1 cellular context compared by ENCODE assay signal in the genomic region with DNA sequence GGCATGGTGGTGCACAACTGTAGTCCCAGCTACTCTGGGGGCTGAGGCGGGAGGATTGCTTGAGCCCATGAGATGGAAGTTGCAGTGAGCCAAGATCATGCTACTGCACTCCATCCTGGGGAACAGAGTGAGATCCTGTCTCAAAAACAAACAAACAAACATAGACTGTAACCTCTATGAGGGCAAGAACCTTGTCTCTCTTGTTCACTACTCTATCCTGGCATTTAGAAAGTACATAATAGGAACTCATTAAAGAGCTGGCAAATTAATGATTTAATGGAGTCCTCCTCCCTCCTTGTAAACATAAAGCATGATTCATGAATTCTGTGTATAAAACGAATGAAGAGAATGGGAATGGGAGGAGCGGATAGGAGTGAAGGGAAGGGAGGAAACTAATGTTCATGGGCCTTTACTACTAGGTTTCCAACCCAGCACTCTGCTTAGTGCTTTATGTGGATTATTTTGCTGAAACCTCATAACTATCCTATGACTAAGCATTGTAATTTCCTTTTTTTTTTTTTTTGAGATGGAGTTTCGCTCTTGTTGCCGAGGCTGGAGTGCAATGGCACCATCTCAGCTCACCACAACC.
TF ChIP-seq lines count a peak whose summit lies in the region.

No MANE protein-coding gene starts in this region.

TF ChIP-seq in K562, 482 proteins besides CTCF, POLR2A, EP300 and RAD21:
- TF ChIP-seq ZNF644 (tag; IDR thresholded peaks at IDR 0.05; ENCODE audit: low read depth), result no peak
- TF ChIP-seq, protein P1, sequence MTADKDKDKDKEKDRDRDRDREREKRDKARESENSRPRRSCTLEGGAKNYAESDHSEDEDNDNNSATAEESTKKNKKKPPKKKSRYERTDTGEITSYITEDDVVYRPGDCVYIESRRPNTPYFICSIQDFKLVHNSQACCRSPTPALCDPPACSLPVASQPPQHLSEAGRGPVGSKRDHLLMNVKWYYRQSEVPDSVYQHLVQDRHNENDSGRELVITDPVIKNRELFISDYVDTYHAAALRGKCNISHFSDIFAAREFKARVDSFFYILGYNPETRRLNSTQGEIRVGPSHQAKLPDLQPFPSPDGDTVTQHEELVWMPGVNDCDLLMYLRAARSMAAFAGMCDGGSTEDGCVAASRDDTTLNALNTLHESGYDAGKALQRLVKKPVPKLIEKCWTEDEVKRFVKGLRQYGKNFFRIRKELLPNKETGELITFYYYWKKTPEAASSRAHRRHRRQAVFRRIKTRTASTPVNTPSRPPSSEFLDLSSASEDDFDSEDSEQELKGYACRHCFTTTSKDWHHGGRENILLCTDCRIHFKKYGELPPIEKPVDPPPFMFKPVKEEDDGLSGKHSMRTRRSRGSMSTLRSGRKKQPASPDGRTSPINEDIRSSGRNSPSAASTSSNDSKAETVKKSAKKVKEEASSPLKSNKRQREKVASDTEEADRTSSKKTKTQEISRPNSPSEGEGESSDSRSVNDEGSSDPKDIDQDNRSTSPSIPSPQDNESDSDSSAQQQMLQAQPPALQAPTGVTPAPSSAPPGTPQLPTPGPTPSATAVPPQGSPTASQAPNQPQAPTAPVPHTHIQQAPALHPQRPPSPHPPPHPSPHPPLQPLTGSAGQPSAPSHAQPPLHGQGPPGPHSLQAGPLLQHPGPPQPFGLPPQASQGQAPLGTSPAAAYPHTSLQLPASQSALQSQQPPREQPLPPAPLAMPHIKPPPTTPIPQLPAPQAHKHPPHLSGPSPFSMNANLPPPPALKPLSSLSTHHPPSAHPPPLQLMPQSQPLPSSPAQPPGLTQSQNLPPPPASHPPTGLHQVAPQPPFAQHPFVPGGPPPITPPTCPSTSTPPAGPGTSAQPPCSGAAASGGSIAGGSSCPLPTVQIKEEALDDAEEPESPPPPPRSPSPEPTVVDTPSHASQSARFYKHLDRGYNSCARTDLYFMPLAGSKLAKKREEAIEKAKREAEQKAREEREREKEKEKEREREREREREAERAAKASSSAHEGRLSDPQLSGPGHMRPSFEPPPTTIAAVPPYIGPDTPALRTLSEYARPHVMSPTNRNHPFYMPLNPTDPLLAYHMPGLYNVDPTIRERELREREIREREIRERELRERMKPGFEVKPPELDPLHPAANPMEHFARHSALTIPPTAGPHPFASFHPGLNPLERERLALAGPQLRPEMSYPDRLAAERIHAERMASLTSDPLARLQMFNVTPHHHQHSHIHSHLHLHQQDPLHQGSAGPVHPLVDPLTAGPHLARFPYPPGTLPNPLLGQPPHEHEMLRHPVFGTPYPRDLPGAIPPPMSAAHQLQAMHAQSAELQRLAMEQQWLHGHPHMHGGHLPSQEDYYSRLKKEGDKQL (CRISPR knock-in tag; IDR thresholded peaks at IDR 0.05; ENCODE audit: borderline replicate concordance), result no peak
- TF ChIP-seq, protein P2, sequence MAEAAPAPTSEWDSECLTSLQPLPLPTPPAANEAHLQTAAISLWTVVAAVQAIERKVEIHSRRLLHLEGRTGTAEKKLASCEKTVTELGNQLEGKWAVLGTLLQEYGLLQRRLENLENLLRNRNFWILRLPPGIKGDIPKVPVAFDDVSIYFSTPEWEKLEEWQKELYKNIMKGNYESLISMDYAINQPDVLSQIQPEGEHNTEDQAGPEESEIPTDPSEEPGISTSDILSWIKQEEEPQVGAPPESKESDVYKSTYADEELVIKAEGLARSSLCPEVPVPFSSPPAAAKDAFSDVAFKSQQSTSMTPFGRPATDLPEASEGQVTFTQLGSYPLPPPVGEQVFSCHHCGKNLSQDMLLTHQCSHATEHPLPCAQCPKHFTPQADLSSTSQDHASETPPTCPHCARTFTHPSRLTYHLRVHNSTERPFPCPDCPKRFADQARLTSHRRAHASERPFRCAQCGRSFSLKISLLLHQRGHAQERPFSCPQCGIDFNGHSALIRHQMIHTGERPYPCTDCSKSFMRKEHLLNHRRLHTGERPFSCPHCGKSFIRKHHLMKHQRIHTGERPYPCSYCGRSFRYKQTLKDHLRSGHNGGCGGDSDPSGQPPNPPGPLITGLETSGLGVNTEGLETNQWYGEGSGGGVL (CRISPR knock-in tag; IDR thresholded peaks at IDR 0.05), result no peak
- peak; percentile 74; the same call in 1 of the 2 replicates for TF ChIP-seq TRIM28 (IDR thresholded peaks at IDR 0.05)
- TF ChIP-seq HNRNPLL (IDR thresholded peaks at IDR 0.05; ENCODE audit: low read depth, low read length, poor library complexity, severe bottlenecking), result no peak
- 0 out of 2 replicates have a peak, but pooled peaks have one; percentile 19 for TF ChIP-seq MAFG (tag; conservative IDR thresholded peaks at IDR 0.05)
- peak; percentile 68 for TF ChIP-seq ZNF316 (IDR thresholded peaks at IDR 0.05)
- TF ChIP-seq POLR2AphosphoS2 (IDR thresholded peaks at IDR 0.05; ENCODE audit: low read length), result no peak
- peak in 1 of 2 experiments; percentile 41; a peak in 2 of 4 replicates for TF ChIP-seq TRIM24 (IDR thresholded peaks at IDR 0.05)
- TF ChIP-seq ZNF232 (CRISPR knock-in tag; IDR thresholded peaks at IDR 0.05), result no peak
- TF ChIP-seq, protein P3, sequence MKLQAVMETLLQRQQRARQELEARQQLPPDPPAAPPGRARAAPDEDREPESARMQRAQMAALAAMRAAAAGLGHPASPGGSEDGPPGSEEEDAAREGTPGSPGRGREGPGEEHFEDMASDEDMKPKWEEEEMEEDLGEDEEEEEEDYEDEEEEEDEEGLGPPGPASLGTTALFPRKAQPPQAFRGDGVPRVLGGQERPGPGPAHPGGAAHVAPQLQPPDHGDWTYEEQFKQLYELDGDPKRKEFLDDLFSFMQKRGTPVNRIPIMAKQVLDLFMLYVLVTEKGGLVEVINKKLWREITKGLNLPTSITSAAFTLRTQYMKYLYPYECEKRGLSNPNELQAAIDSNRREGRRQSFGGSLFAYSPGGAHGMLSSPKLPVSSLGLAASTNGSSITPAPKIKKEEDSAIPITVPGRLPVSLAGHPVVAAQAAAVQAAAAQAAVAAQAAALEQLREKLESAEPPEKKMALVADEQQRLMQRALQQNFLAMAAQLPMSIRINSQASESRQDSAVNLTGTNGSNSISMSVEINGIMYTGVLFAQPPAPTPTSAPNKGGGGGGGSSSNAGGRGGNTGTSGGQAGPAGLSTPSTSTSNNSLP (IDR thresholded peaks at IDR 0.05; ENCODE audit: borderline replicate concordance, low read depth, low read length), result no peak
- TF ChIP-seq ZNF175 (CRISPR knock-in tag; IDR thresholded peaks at IDR 0.05; ENCODE audit: low read depth), result no peak
- 0 out of 2 replicates have a peak, but pooled peaks have one; percentile 40 for TF ChIP-seq HNRNPUL1 (IDR thresholded peaks at IDR 0.05; ENCODE audit: low read length)
- TF ChIP-seq ZC3H11A (IDR thresholded peaks at IDR 0.05; ENCODE audit: low read depth, low read length), result no peak
